Comparison of ENCODE assay signal across 1 cellular context in the genomic region with DNA sequence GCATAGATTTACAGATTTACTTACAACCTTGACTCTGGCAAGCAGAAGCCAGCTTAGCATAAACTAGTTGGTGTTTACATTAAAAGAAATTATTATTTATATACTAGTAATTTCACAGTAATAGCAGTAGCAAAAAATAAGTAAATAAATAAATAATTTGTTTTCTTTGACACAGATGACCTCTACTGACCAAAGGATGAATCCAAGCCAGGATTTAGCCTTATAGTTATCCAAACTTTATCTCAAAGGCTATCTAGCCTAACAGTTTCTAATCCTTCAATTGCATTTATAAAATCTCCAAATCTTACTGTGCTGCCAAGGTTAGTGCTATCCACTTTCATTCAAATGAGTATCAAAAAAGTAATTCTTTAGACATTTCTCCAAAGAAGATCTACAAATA.
TF ChIP-seq lines count a peak whose summit lies in the region.

No MANE protein-coding gene starts in this region.

TF ChIP-seq in IMR-90, 13 proteins besides CTCF, POLR2A, EP300 and RAD21:
- TF ChIP-seq, protein P1, sequence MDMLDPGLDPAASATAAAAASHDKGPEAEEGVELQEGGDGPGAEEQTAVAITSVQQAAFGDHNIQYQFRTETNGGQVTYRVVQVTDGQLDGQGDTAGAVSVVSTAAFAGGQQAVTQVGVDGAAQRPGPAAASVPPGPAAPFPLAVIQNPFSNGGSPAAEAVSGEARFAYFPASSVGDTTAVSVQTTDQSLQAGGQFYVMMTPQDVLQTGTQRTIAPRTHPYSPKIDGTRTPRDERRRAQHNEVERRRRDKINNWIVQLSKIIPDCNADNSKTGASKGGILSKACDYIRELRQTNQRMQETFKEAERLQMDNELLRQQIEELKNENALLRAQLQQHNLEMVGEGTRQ (IDR thresholded peaks at IDR 0.05; ENCODE audit: low read depth, low read length): no peak
- no peak for TF ChIP-seq MXI1 (IDR thresholded peaks at IDR 0.05; ENCODE audit: borderline replicate concordance, low read depth, low read length)
TF ChIP-seq in IMR-90: peak in this region for 0.
